Comparison of ENCODE assay signal across 8 cellular contexts in genomic region chr2:20350105-20350712, GRCh38. TPM values are rescaled to one million over a fixed set of nuclear protein-coding genes. Genes with fewer than 3 reads are reported as not detected.
A peak's percentile ranks its signal among the peaks of the same experiment; 100 is the strongest.
DNase-seq lines count a peak whose midpoint lies in the region; ATAC-seq and TF ChIP-seq lines count a peak whose summit lies in the region.

No MANE protein-coding gene starts in this region.

- peak overlapping the region; percentile 69 for H3K9ac ChIP-seq in mucosa of stomach (ENCODE audit: low read length)

- peak overlapping the region; percentile 52 for H3K4me3 ChIP-seq in mucosa of stomach (ENCODE audit: low read length)

- H3K27me3 ChIP-seq in mucosa of stomach (ENCODE audit: control insufficient read depth, insufficient read depth, low read length) = no peaks in the 10 kb centered on the region

- peak overlapping the region; percentile 44 for H3K27ac Mint-ChIP-seq in endothelial cell (ENCODE audit: unreplicated experiment)

- H3K4me1 ChIP-seq in mucosa of stomach (ENCODE audit: control insufficient read depth, insufficient read depth, low read length) = peaks cover 41% of the 10 kb centered on the region

- TF ChIP-seq CTCF in endothelial cell (IDR thresholded peaks at IDR 0.05; ENCODE audit: unreplicated experiment) = no peak

- no peaks in the 10 kb centered on the region for H3K27me3 Mint-ChIP-seq in endothelial cell (ENCODE audit: unreplicated experiment)

- peak overlapping the region; percentile 91 for H3K4me3 Mint-ChIP-seq in endothelial cell (ENCODE audit: unreplicated experiment)

- DNase-seq in SIG-M5 treated with dmso at 0.1 percent for 504 hours (lab: John Stamatoyannopoulos, UW; ENCODE audit: unreplicated experiment) = peak; percentile 72
- DNase-seq in SIG-M5 (lab: John Stamatoyannopoulos, UW) = no peak
- DNase-seq in NCI-H226 = peak; percentile 7
- peak; percentile 90 for DNase-seq in activated CD8-positive, alpha-beta memory T cell treated with anti-CD3 and anti-CD28 coated beads for 24 hours
- peak; percentile 72 for DNase-seq in endothelial cell (ENCODE audit: low spot score)
- peak; percentile 41 for DNase-seq in stimulated activated CD8-positive, alpha-beta memory T cell treated with anti-CD3 and anti-CD28 coated beads, Interleukin-7, amount 100 ng/mL, for 24 hours (ENCODE audit: low read depth)

- H3K36me3 ChIP-seq in mucosa of stomach (ENCODE audit: control insufficient read depth, insufficient read depth, low read length) = no peaks in the 10 kb centered on the region

- no peaks in the 10 kb centered on the region for H3K9me3 Mint-ChIP-seq in endothelial cell (ENCODE audit: unreplicated experiment)

- peak; percentile 34 for ATAC-seq in HG02884 (IDR thresholded peaks at IDR 0.05; ENCODE audit: unreplicated experiment)

- no peaks in the 10 kb centered on the region for H3K36me3 Mint-ChIP-seq in endothelial cell (ENCODE audit: low read depth, unreplicated experiment)

- no peaks in the 10 kb centered on the region for H3K9me3 ChIP-seq in mucosa of stomach (ENCODE audit: control insufficient read depth, low read length)

- peaks cover 30% of the 10 kb centered on the region for H3K4me1 Mint-ChIP-seq in endothelial cell (ENCODE audit: unreplicated experiment)

RNA-seq across cellular contexts. Expression of gene PUM2, which starts 0.4 kb away (rescaled TPM):
- total RNA-seq in endothelial cell (ENCODE audit: unreplicated experiment) = 75.3 TPM
